8 cellular contexts compared by ENCODE assay signal in genomic region chr7:45000096-45001032, GRCh38. TPM values are rescaled to one million over a fixed set of nuclear protein-coding genes. Genes with fewer than 3 reads are reported as not detected.
DNase-seq lines count a peak whose midpoint lies in the region; ATAC-seq and TF ChIP-seq lines count a peak whose summit lies in the region.

Gene CCM2, plus strand, starts transcription at chr7:45000201. Its CDS starts 133 bp downstream, at chr7:45000334.

- DNase-seq in NCI-H1417 (lab: John Stamatoyannopoulos, UW), result peak in 2 of 3 experiments; percentile 57 to 65
- DNase-seq in NCI-H1417 treated with DMSO at 0.1 percent for 48 hours (lab: John Stamatoyannopoulos, UW), result no peak
- peak; percentile 39 to 58 for DNase-seq in SJSA1 (ENCODE audit: low read depth in 1 of 2, low spot score in 2 of 2)
- no peak for DNase-seq in effector memory CD4-positive, alpha-beta T cell
- peak; percentile 55 to 63 for DNase-seq in lung microvascular endothelial cell (ENCODE audit: low read depth in 2 of 2)
- DNase-seq in thyroid gland, result peak; percentile 48 to 54

- H3K9me3 ChIP-seq in SJSA1 (replicated peaks), result no peaks in the 10 kb centered on the region; the same call in 1 of the 2 replicates
- no peaks in the 10 kb centered on the region for H3K9me3 ChIP-seq in effector memory CD4-positive, alpha-beta T cell (ENCODE audit: control insufficient read depth, low read length)
- H3K9me3 ChIP-seq in thyroid gland, result no peaks in the 10 kb centered on the region

- peak within 1 kb of the TSS; percentile 72 for H3K4me3 ChIP-seq in SJSA1
- H3K4me3 ChIP-seq in effector memory CD4-positive, alpha-beta T cell (ENCODE audit: insufficient read depth, low read depth, low read length, poor library complexity, severe bottlenecking), result peak within 1 kb of the TSS; percentile 78
- peak within 1 kb of the TSS; percentile 48 to 75 (median 70) for H3K4me3 ChIP-seq in thyroid gland (replicated peaks in 1 of 3)

- peaks cover 14% of the 10 kb centered on the region for H3K4me1 ChIP-seq in SJSA1 (replicated peaks)
- H3K4me1 ChIP-seq in effector memory CD4-positive, alpha-beta T cell (ENCODE audit: control insufficient read depth, insufficient read depth, low read length, poor library complexity, severe bottlenecking), result peaks cover 21% of the 10 kb centered on the region
- H3K4me1 ChIP-seq in thyroid gland, result peaks cover 6 to 36% of the 10 kb centered on the region in 2 donors

- H3K36me3 ChIP-seq in SJSA1 (peaks cover 19% of the 10 kb centered on the region), thyroid gland (no peaks in the 10 kb centered on the region)
- H3K36me3 ChIP-seq in effector memory CD4-positive, alpha-beta T cell (ENCODE audit: control insufficient read depth, insufficient read depth, low read length), result no peaks in the 10 kb centered on the region

- TF ChIP-seq POLR2A in thyroid gland (IDR thresholded peaks at IDR 0.05), result peak in 1 of 2 donors; percentile 55

- TF ChIP-seq CTCF in thyroid gland (IDR thresholded peaks at IDR 0.05), result no peak

- H3K27me3 ChIP-seq in SJSA1 (replicated peaks) (no peaks in the 10 kb centered on the region), thyroid gland (no peaks in the 10 kb centered on the region)
- H3K27me3 ChIP-seq in effector memory CD4-positive, alpha-beta T cell (replicated peaks; ENCODE audit: control insufficient read depth, insufficient read depth, low read length, poor library complexity, severe bottlenecking), result no peaks in the 10 kb centered on the region

- ATAC-seq in HG02759 (IDR thresholded peaks at IDR 0.05; ENCODE audit: unreplicated experiment) (peak; percentile 6), HG03095 (IDR thresholded peaks at IDR 0.05; ENCODE audit: unreplicated experiment) (no peak)

- intact Hi-C loops in thyroid gland (cut with DNase I), result no loop called here

- WGBS in thyroid gland, 2 donors, result 1 to 5% methylated on average over 7 to 12 of the region's 77 CpGs

- H3K27ac ChIP-seq in SJSA1 (peak within 1 kb of the TSS; percentile 63), thyroid gland (peak within 1 kb of the TSS; percentile 44 to 74 (median 59))
- H3K27ac ChIP-seq in effector memory CD4-positive, alpha-beta T cell (ENCODE audit: insufficient read depth, low read length, poor library complexity, severe bottlenecking), result peak within 1 kb of the TSS; percentile 86

RNA-seq across cellular contexts. Expression of gene CCM2, which starts in this region (rescaled TPM):
- total RNA-seq in SJSA1 (2014; rRNA removed; shearing (Covaris generic)), result 35.5 and 64.8 TPM in 2 replicates
- 47.5 and 67.9 TPM in 2 replicates for total RNA-seq in lung microvascular endothelial cell
- total RNA-seq in thyroid gland, result 10 to 100 TPM; 19.4 to 29.2 (median 24.3) TPM

Comparison
In these comparisons a context has a peak if more than half of its experiments do, and no peak if none do; other contexts are left out.
1. DNase-seq: peak in NCI-H1417 (2 of 3), SJSA1 (2 of 2), lung microvascular endothelial cell (2 of 2) and thyroid gland (2 of 2); none in NCI-H1417 treated with DMSO at 0.1 percent for 48 hours (single experiment) and effector memory CD4-positive, alpha-beta T cell (0 of 3).
2. Peak in every context shown above with its lines, with median percentiles within 50 percentile points of each other: H3K27ac ChIP-seq and H3K4me3 ChIP-seq.